In the genomic region with DNA sequence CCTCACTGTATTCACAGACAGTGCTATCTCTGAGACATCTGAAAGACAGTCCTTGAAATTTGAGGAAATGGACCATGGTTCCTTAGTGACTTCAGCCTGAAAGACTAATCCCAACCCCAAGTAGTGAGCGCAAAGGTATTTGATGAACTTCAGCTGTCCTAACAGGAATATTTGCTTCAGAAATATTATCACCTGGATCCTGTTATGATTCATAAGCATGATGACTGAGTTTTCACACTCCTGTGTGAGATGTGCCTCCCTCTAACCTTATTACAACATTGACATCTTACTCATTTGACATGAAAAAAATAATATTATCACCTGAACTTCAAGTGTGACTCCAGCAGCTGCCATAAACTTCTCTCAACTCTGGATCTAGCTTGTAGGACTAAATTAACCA, we compare ENCODE assay signal across 25 cellular contexts.
"Had no signal": no experiment of that assay in that cellular context is flagged by ENCODE, and none has a peak within 500 bp of the region (broad histone marks: within the 10 kb centered on the region; RNA-seq: fewer than 3 reads in every experiment).

No MANE protein-coding gene starts in this region.

- H3K4me3 Mint-ChIP-seq: activated naive CD8-positive, alpha-beta T cell treated with anti-CD3 and anti-CD28 coated beads, Interleukin-2, amount 10 ng/mL, durations not matched to agents 7 days and 5 days; dendritic cell treated with granulocyte-macrophage colony-stimulating factor and Interleukin-4, amounts not matched to agents 40 ng/mL and 50 ng/mL, for 4 days; immature natural killer cell; natural killer cell; stimulated activated naive CD8-positive, alpha-beta T cell treated with anti-CD3 and anti-CD28 coated beads, Interleukin-15, Interleukin-2, amounts not matched to agents 100 ng/mL and 50 ng/mL, for 24 hours; T-cell; T-helper 2 cell treated with Interferon-gamma antibody and Interleukin-4, amounts not matched to agents 5 μg/mL and 100 μg/mL, for 36 hours had no signal

- ATAC-seq: natural killer cell, T-cell had no signal

- H3K9me3 ChIP-seq: left ventricle myocardium inferior, prostate gland, right atrium auricular region, tibial artery had no signal

- FAIRE-seq: endometrium, frontal cortex had no signal

- H3K4me1 ChIP-seq: prostate gland, tibial artery had no signal

- H3K4me3 ChIP-seq: cardiac muscle cell, hepatocyte, left ventricle myocardium inferior, prostate gland, right atrium auricular region, tibial artery had no signal

- H3K27ac ChIP-seq: cardiac muscle cell, hepatocyte, left ventricle myocardium inferior, prostate gland, right atrium auricular region, tibial artery, WERI-Rb-1 had no signal

- H3K36me3 ChIP-seq: cardiac muscle cell, left ventricle myocardium inferior, prostate gland, right atrium auricular region, tibial artery, WERI-Rb-1 had no signal

- H3K4me1 Mint-ChIP-seq: activated naive CD8-positive, alpha-beta T cell treated with anti-CD3 and anti-CD28 coated beads, Interleukin-2, amount 10 ng/mL, durations not matched to agents 7 days and 5 days; immature natural killer cell; natural killer cell; T-cell had no signal

- H3K27ac Mint-ChIP-seq: activated naive CD8-positive, alpha-beta T cell treated with anti-CD3 and anti-CD28 coated beads, Interleukin-2, amount 10 ng/mL, durations not matched to agents 7 days and 5 days; dendritic cell treated with granulocyte-macrophage colony-stimulating factor and Interleukin-4, amounts not matched to agents 40 ng/mL and 50 ng/mL, for 4 days; immature natural killer cell; natural killer cell; stimulated activated naive CD8-positive, alpha-beta T cell treated with anti-CD3 and anti-CD28 coated beads, Interleukin-15, Interleukin-2, amounts not matched to agents 100 ng/mL and 50 ng/mL, for 24 hours; T-cell; T-helper 2 cell treated with Interferon-gamma antibody and Interleukin-4, amounts not matched to agents 5 μg/mL and 100 μg/mL, for 36 hours had no signal

- H3K9me3 Mint-ChIP-seq: activated naive CD8-positive, alpha-beta T cell treated with anti-CD3 and anti-CD28 coated beads, Interleukin-2, amount 10 ng/mL, durations not matched to agents 7 days and 5 days; dendritic cell treated with granulocyte-macrophage colony-stimulating factor and Interleukin-4, amounts not matched to agents 40 ng/mL and 50 ng/mL, for 4 days; immature natural killer cell; natural killer cell; stimulated activated naive CD8-positive, alpha-beta T cell treated with anti-CD3 and anti-CD28 coated beads, Interleukin-15, Interleukin-2, amounts not matched to agents 100 ng/mL and 50 ng/mL, for 24 hours; T-cell; T-helper 2 cell treated with Interferon-gamma antibody and Interleukin-4, amounts not matched to agents 5 μg/mL and 100 μg/mL, for 36 hours had no signal

- H3K36me3 Mint-ChIP-seq: activated naive CD8-positive, alpha-beta T cell treated with anti-CD3 and anti-CD28 coated beads, Interleukin-2, amount 10 ng/mL, durations not matched to agents 7 days and 5 days; immature natural killer cell; natural killer cell; T-cell had no signal

- DNase-seq: activated CD4-positive, alpha-beta T cell treated with anti-CD3 and anti-CD28 coated beads, Interleukin-2, amount 50 U/mL, for 1 hour; activated CD4-positive, CD25-positive, alpha-beta regulatory T cell treated with anti-CD3 and anti-CD28 coated beads, Interleukin-2, amount 50 U/mL, for 72 hours; activated naive CD8-positive, alpha-beta T cell treated with anti-CD3 and anti-CD28 coated beads, Interleukin-2, amount 10 ng/mL, durations not matched to agents 7 days and 5 days; activated T-cell treated with anti-CD3 and anti-CD28 coated beads, Interleukin-2, amount 50 U/mL, for 1 hour; amygdala; effector CD4-positive, alpha-beta T cell; glutamatergic neuron; immature natural killer cell; kidney glomerular epithelial cell; left ventricle myocardium inferior; midbrain; natural killer cell; stimulated activated CD4-positive, alpha-beta T cell treated with anti-CD3 and anti-CD28 coated beads, Interleukin-12 subunit alpha, Interleukin-12 subunit beta, amount 100 ng/mL, for 4 hours; T-cell; tibial artery; WERI-Rb-1 had no signal

- H3K27me3 ChIP-seq: hepatocyte, right atrium auricular region had no signal
